ENCODE assay signal across 1 cellular context in genomic region chr1:155226188-155226909, GRCh38.
A peak's percentile ranks its signal among the peaks of the same experiment; 100 is the strongest.
TF ChIP-seq lines count a peak whose summit lies in the region.

No MANE protein-coding gene starts in this region.

TF ChIP-seq in GM12878, 131 proteins besides CTCF, POLR2A, EP300 and RAD21 (continued from another document):
- no peak for TF ChIP-seq ZNF687 (IDR thresholded peaks at IDR 0.05)
- TF ChIP-seq STAT3 (IDR thresholded peaks at IDR 0.05; ENCODE audit: low read depth, low read length) = no peak
- TF ChIP-seq E2F4 (IDR thresholded peaks at IDR 0.05; ENCODE audit: low read depth, low read length) = no peak
- TF ChIP-seq CREM (IDR thresholded peaks at IDR 0.05; ENCODE audit: low read depth) = no peak
- no peak for TF ChIP-seq MLLT1 (IDR thresholded peaks at IDR 0.05)
- TF ChIP-seq LARP7 (IDR thresholded peaks at IDR 0.05) = no peak
- no peak for TF ChIP-seq WRNIP1 (IDR thresholded peaks at IDR 0.05; ENCODE audit: borderline replicate concordance, low read depth, low read length)
- TF ChIP-seq ATF7 (IDR thresholded peaks at IDR 0.05; ENCODE audit: low read depth) = peak; percentile 10; the same call in 1 of the 2 replicates
- TF ChIP-seq ZBTB11 (CRISPR knock-in tag; IDR thresholded peaks at IDR 0.05) = no peak
- TF ChIP-seq ZNF592 (IDR thresholded peaks at IDR 0.05) = no peak
- TF ChIP-seq HDGF (IDR thresholded peaks at IDR 0.05) = no peak
- no peak for TF ChIP-seq ZBED1 (IDR thresholded peaks at IDR 0.05; ENCODE audit: borderline replicate concordance)
- TF ChIP-seq RCOR1 (conservative IDR thresholded peaks at IDR 0.05; ENCODE audit: low read depth, low read length) = no peak
- TF ChIP-seq SMAD5 (IDR thresholded peaks at IDR 0.05; ENCODE audit: low read depth) = no peak
- TF ChIP-seq NR2C1 (IDR thresholded peaks at IDR 0.05) = no peak
- 0 out of 2 replicates have a peak, but pooled peaks have one; percentile 35 for TF ChIP-seq SPI1 (IDR thresholded peaks at IDR 0.05; ENCODE audit: borderline replicate concordance, insufficient read depth, low read depth, low read length)
- peak; percentile 69 for TF ChIP-seq YY1 (IDR thresholded peaks at IDR 0.05; ENCODE audit: low read depth, low read length)
- TF ChIP-seq JUND (IDR thresholded peaks at IDR 0.05; ENCODE audit: low read depth, low read length) = no peak
- TF ChIP-seq REST (IDR thresholded peaks at IDR 0.05; ENCODE audit: low read depth, low read length) = no peak
